In the genomic region with DNA sequence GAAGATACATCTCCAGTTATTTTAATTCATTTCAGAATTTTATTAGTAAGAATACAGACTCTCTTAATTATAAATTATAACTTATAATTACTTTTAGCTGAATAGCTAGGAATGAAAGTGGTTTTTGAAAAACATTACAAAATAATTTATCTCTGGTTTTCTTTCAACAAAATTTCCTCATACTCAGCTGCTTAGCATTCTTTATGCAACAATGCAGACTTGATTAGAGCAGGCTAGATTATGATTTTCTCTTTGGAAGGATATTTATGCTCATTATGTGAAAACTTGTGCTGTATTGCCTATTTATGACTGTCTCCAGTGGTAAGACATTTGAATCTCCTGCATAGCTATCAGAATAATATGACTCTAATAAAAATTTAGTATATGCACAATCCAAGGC, we compare ENCODE assay signal across 25 cellular contexts.
"Had no signal": no experiment of that assay in that cellular context is flagged by ENCODE, and none has a peak within 500 bp of the region (broad histone marks: within the 10 kb centered on the region; RNA-seq: fewer than 3 reads in every experiment).

No MANE protein-coding gene starts in this region.

- H3K4me1 Mint-ChIP-seq: endodermal cell had no signal

- H3K4me3 ChIP-seq: colonic mucosa, coronary artery, dorsolateral prefrontal cortex, esophagus muscularis mucosa, esophagus squamous epithelium, gastrocnemius medialis, gastroesophageal sphincter, heart left ventricle, heart right ventricle had no signal

- H3K9me3 ChIP-seq: colonic mucosa, esophagus muscularis mucosa, esophagus squamous epithelium, gastrocnemius medialis, gastroesophageal sphincter, heart right ventricle had no signal

- H3K27ac ChIP-seq: colonic mucosa, coronary artery, dorsolateral prefrontal cortex, epithelial cell of prostate, esophagus muscularis mucosa, esophagus squamous epithelium, foreskin keratinocyte, gastrocnemius medialis, gastroesophageal sphincter, heart left ventricle, heart right ventricle had no signal

- H3K9me3 Mint-ChIP-seq: dendritic cell treated with granulocyte-macrophage colony-stimulating factor and Interleukin-4, amounts not matched to agents 40 ng/mL and 50 ng/mL, for 4 days; effector memory CD8-positive, alpha-beta T cell had no signal

- H3K27me3 Mint-ChIP-seq: dendritic cell treated with granulocyte-macrophage colony-stimulating factor and Interleukin-4, amounts not matched to agents 40 ng/mL and 50 ng/mL, for 4 days; effector memory CD8-positive, alpha-beta T cell had no signal

- H3K27ac Mint-ChIP-seq: dendritic cell treated with granulocyte-macrophage colony-stimulating factor and Interleukin-4, amounts not matched to agents 40 ng/mL and 50 ng/mL, for 4 days; effector memory CD8-positive, alpha-beta T cell; endodermal cell had no signal

- DNase-seq: colonic mucosa; cortex of kidney; dermis blood vessel endothelial cell; dorsolateral prefrontal cortex; effector CD4-positive, alpha-beta T cell; effector CD8-positive, alpha-beta T cell; effector memory CD4-positive, alpha-beta T cell; effector memory CD8-positive, alpha-beta T cell; endodermal cell; erythroblast; esophagus squamous epithelium; foreskin fibroblast; foreskin keratinocyte; foreskin melanocyte; gastrocnemius medialis; glutamatergic neuron; head of caudate nucleus; heart left ventricle; heart right ventricle had no signal

- H3K36me3 ChIP-seq: colonic mucosa, esophagus muscularis mucosa, esophagus squamous epithelium, gastrocnemius medialis, gastroesophageal sphincter, heart left ventricle, heart right ventricle had no signal

- H3K27me3 ChIP-seq: colonic mucosa, dorsolateral prefrontal cortex, esophagus muscularis mucosa, esophagus squamous epithelium, foreskin keratinocyte, gastrocnemius medialis, gastroesophageal sphincter, heart left ventricle, heart right ventricle had no signal

- H3K4me3 Mint-ChIP-seq: dendritic cell treated with granulocyte-macrophage colony-stimulating factor and Interleukin-4, amounts not matched to agents 40 ng/mL and 50 ng/mL, for 4 days; effector memory CD8-positive, alpha-beta T cell; endodermal cell had no signal

- H3K4me1 ChIP-seq: colonic mucosa, esophagus muscularis mucosa, esophagus squamous epithelium, foreskin keratinocyte, gastrocnemius medialis, gastroesophageal sphincter, heart left ventricle, heart right ventricle had no signal

- ATAC-seq: effector memory CD8-positive, alpha-beta T cell; esophagus mucosa; foreskin keratinocyte; gastrocnemius medialis; gastroesophageal sphincter; heart left ventricle; heart right ventricle had no signal
